ENCODE assay signal across 8 cellular contexts in the genomic region with DNA sequence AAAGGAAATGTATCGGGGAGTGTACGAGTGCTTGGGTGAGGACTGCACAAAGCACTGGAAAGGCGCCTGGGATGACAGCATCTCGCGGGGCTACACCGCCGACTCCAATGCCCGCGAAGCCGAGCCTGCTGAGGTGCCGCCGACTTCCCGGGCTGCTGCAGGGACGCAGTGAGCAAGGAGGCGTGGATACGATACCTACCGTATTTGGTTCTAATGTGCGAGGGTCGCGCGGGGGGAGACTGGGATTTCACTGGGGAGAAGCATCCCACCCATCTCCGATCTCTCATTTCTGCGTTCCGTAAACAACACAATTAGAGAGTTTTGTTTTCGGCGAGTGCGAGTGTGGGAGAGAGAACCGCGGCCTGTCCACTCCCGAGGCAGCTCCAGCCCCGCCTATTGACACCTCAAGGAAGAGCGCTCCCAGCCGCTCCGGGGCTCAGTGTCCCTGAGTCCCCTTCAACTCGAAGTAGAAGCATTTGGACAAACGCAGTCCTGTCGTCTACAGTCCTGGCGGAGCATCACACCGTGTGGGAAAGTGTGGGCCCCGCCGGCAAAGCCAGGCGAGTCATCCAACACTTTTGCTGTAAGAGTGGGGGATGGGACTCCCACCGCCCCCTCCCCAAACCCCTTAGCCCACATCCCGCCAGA. TPM values are rescaled to one million over a fixed set of nuclear protein-coding genes. Genes with fewer than 3 reads are reported as not detected.
DNase-seq lines count a peak whose midpoint lies in the region; ATAC-seq lines count a peak whose summit lies in the region.

No MANE protein-coding gene starts in this region.

- peak overlapping the region; percentile 87 to 98 for H3K4me3 Mint-ChIP-seq in activated T-cell treated with anti-CD3 and anti-CD28 coated beads, Interleukin-2, amount 50 U/mL, for 72 hours

- peaks cover 56% of the 10 kb centered on the region for H3K4me1 Mint-ChIP-seq in activated T-cell treated with anti-CD3 and anti-CD28 coated beads, Interleukin-2, amount 50 U/mL, for 72 hours (ENCODE audit: low read depth)

- H3K27ac Mint-ChIP-seq in activated T-cell treated with anti-CD3 and anti-CD28 coated beads, Interleukin-2, amount 50 U/mL, for 72 hours: no peak overlapping the region

- intact Hi-C loops in Right ventricle myocardium superior (cut with DNase I): loop anchor here (5.0 to 10.0 kb wide), 2 partner anchors 514 to 617 kb away; no protein-coding TSS in a partner anchor
- intact Hi-C loops in posterior vena cava (cut with DNase I): loop anchor here in 1 of 2 donors (5.0 to 10.0 kb wide), 2 partner anchors 447 to 514 kb away; no protein-coding TSS in a partner anchor

- peaks cover 0 to 3% of the 10 kb centered on the region in 2 donors for H3K36me3 Mint-ChIP-seq in activated T-cell treated with anti-CD3 and anti-CD28 coated beads, Interleukin-2, amount 50 U/mL, for 72 hours (ENCODE audit: insufficient read depth in 2 of 2)

- ATAC-seq in GM21619 (IDR thresholded peaks at IDR 0.05; ENCODE audit: unreplicated experiment) (peak; percentile 25), Right ventricle myocardium superior (ENCODE audit: poor library complexity) (peak; percentile 44), HG03469 (IDR thresholded peaks at IDR 0.05; ENCODE audit: unreplicated experiment) (no peak)
- ATAC-seq in activated T-cell treated with anti-CD3 and anti-CD28 coated beads, Interleukin-2, amount 50 U/mL, for 72 hours (replicated peaks in 1 of 2): peak; percentile 26 to 31

- peaks cover 87% of the 10 kb centered on the region for H3K27me3 Mint-ChIP-seq in activated T-cell treated with anti-CD3 and anti-CD28 coated beads, Interleukin-2, amount 50 U/mL, for 72 hours (ENCODE audit: low read depth)

- DNase-seq in EH (ENCODE audit: low read depth) (peak; percentile 42), LoVo (ENCODE audit: low spot score) (peak; percentile 60), Right ventricle myocardium superior (peak; percentile 64), posterior vena cava (ENCODE audit: low spot score) (peak; percentile 78), Ammon's horn (ENCODE audit: low spot score) (no peak)
- peak in 1 of 2 donors; percentile 28 for DNase-seq in activated T-cell treated with anti-CD3 and anti-CD28 coated beads, Interleukin-2, amount 50 U/mL, for 72 hours

- no peaks in the 10 kb centered on the region for H3K9me3 Mint-ChIP-seq in activated T-cell treated with anti-CD3 and anti-CD28 coated beads, Interleukin-2, amount 50 U/mL, for 72 hours

RNA-seq across cellular contexts. Expression of gene MECOM, which starts 1.8 kb away (rescaled TPM):
- total RNA-seq in activated T-cell treated with anti-CD3 and anti-CD28 coated beads, Interleukin-2, amount 50 U/mL, for 72 hours: not detected
- 15.5 TPM for total RNA-seq in Right ventricle myocardium superior
- total RNA-seq in posterior vena cava: 10 to 100 TPM; 18.3 to 26.6 TPM

Comparison
In these comparisons a context has a peak if more than half of its experiments do, and no peak if none do; other contexts are left out.
1. RNA of gene MECOM, which starts 1.8 kb away (total RNA-seq): 18.3 to 26.6 TPM in posterior vena cava and 15.5 TPM in Right ventricle myocardium superior (single experiment); not detected in activated T-cell treated with anti-CD3 and anti-CD28 coated beads, Interleukin-2, amount 50 U/mL, for 72 hours; every median in the first group is over 10 times any median in the second.